In the genomic region with DNA sequence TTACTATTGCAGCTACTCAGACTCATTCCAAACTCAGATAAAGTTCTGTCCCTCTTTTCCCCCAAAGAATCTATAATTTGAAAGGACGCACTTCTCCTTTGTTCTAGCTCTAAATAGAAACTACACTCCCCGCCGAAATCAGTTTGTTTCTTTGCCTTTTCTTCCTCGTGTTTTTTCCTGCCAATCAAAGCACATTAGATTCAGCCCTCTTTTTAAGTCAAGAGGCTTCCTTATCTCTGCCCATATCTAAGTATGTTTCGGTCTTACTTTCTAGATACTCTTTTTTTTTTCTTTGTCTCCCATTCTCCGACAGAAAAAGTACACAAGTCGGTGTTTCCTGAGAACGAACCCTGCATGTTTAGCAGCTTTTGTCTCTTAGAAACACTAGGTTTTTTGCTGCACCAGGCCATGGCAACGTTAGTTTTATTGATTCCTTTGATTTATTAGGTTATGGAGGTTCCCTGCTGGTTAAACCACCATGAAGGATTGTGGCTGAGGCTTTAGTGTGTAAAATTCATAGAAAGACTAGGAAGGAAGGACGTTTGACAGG, we compare ENCODE assay signal across 1 cellular context.
TF ChIP-seq lines count a peak whose summit lies in the region.

No MANE protein-coding gene starts in this region.

TF ChIP-seq in GM12878, 131 proteins besides CTCF, POLR2A, EP300 and RAD21:
- TF ChIP-seq, protein P1, sequence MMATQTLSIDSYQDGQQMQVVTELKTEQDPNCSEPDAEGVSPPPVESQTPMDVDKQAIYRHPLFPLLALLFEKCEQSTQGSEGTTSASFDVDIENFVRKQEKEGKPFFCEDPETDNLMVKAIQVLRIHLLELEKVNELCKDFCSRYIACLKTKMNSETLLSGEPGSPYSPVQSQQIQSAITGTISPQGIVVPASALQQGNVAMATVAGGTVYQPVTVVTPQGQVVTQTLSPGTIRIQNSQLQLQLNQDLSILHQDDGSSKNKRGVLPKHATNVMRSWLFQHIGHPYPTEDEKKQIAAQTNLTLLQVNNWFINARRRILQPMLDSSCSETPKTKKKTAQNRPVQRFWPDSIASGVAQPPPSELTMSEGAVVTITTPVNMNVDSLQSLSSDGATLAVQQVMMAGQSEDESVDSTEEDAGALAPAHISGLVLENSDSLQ (IDR thresholded peaks at IDR 0.05) = 0 out of 2 replicates have a peak, but pooled peaks have one; percentile 16
- TF ChIP-seq RUNX3 (IDR thresholded peaks at IDR 0.05; ENCODE audit: low read length) = no peak
